8 cellular contexts compared by ENCODE assay signal in the genomic region with DNA sequence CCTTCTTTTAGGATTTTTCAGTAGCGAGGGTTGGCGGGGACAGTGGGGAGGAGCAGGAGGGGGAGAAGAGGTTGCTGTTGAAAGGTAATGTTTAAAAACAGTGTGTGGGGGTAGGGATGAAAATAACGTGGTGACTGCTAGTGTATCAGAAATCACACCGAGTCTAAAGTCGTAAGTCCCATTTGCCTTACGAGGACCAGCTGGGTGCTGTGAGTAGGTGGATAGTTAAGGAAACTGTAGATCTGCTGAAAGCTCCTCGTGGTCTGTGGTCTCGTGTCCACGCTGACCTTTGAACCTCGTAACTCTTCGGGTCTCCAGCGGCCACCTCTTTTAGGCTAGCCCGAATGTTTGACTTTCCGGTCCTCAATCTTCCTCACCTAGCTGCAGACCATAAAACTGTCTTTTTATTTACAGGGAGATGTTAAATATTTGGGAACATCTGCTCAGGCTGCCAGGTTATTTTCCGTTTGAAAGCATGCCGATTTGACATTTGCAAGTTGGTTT. TPM values are rescaled to one million over a fixed set of nuclear protein-coding genes. Genes with fewer than 3 reads are reported as not detected.
DNase-seq lines count a peak whose midpoint lies in the region; ATAC-seq and TF ChIP-seq lines count a peak whose summit lies in the region.

No MANE protein-coding gene starts in this region.

- H3K36me3 ChIP-seq in MG63 (no peaks in the 10 kb centered on the region), colonic mucosa (no peaks in the 10 kb centered on the region), mesodermal cell (ENCODE audit: control insufficient read depth, insufficient read depth, low read length) (peaks cover 21% of the 10 kb centered on the region), aorta (ENCODE audit: control insufficient read depth in 1 of 2, insufficient read depth in 2 of 2, low read length in 1 of 2) (no peaks in the 10 kb centered on the region)

- WGBS in mesodermal cell (ENCODE audit: insufficient coverage in 2 of 2), 2 experiments: 5 to 8% methylated on average over 9 to 13 of the region's 16 CpGs
- WGBS in aorta, 2 donors: 15 to 19% methylated on average over 16 of the region's 16 CpGs

- DNase-seq in activated T-cell treated with anti-CD3 and anti-CD28 coated beads, Interleukin-2, amount 50 U/mL, for 24 hours: no peak
- DNase-seq in activated T-cell treated with anti-CD3 and anti-CD28 coated beads, Interleukin-2, amount 50 U/mL, for 1 hour: no peak
- no peak for DNase-seq in MG63
- no peak for DNase-seq in colonic mucosa
- peak in 1 of 2 donors; percentile 51 for DNase-seq in aorta
- DNase-seq in stimulated activated CD4-positive, alpha-beta T cell treated with anti-CD3 and anti-CD28 coated beads, Interleukin-15, amount 100 ng/mL, for 24 hours: no peak

- intact Hi-C loops in colonic mucosa (cut with DNase I): no loop called here
- intact Hi-C loops in aorta (cut with DNase I): loop anchor here (5.0 to 10.0 kb wide), 2 partner anchors 48 to 51 kb away; no protein-coding TSS in a partner anchor

- peak overlapping the region; percentile 75 for H3K4me3 Mint-ChIP-seq in activated T-cell treated with anti-CD3 and anti-CD28 coated beads, Interleukin-2, amount 50 U/mL, for 24 hours

- H3K4me3 ChIP-seq in MG63 (peak overlapping the region; percentile 70), colonic mucosa (peak overlapping the region; percentile 48), mesodermal cell (ENCODE audit: extremely low read depth, insufficient read depth, low read length, poor library complexity, severe bottlenecking) (peak overlapping the region; percentile 85), aorta (ENCODE audit: low read length in 2 of 2) (peak overlapping the region; percentile 69 to 81)

- H3K27me3 Mint-ChIP-seq in activated T-cell treated with anti-CD3 and anti-CD28 coated beads, Interleukin-2, amount 50 U/mL, for 24 hours: peaks cover 73% of the 10 kb centered on the region

- H3K27me3 ChIP-seq in MG63 (no peaks in the 10 kb centered on the region; the same call in 1 of the 2 replicates), colonic mucosa (peaks cover 13% of the 10 kb centered on the region), aorta (ENCODE audit: control insufficient read depth in 1 of 2, insufficient read depth in 2 of 2, low read length in 1 of 2) (no peaks in the 10 kb centered on the region)

- no peak for TF ChIP-seq CTCF in colonic mucosa (IDR thresholded peaks at IDR 0.05)

- H3K36me3 Mint-ChIP-seq in activated T-cell treated with anti-CD3 and anti-CD28 coated beads, Interleukin-2, amount 50 U/mL, for 24 hours (ENCODE audit: low read depth): no peaks in the 10 kb centered on the region

- H3K9me3 ChIP-seq in MG63 (no peaks in the 10 kb centered on the region), colonic mucosa (no peaks in the 10 kb centered on the region), mesodermal cell (ENCODE audit: control insufficient read depth, low read length) (no peaks in the 10 kb centered on the region), aorta (ENCODE audit: control insufficient read depth, low read length) (no peaks in the 10 kb centered on the region)

- no peaks in the 10 kb centered on the region for H3K9me3 Mint-ChIP-seq in activated T-cell treated with anti-CD3 and anti-CD28 coated beads, Interleukin-2, amount 50 U/mL, for 24 hours

- peak overlapping the region in 1 of 2 donors; percentile 64 for H3K9ac ChIP-seq in colonic mucosa (ENCODE audit: low read depth in 2 of 2, low read length in 2 of 2)

- H3K27ac Mint-ChIP-seq in activated T-cell treated with anti-CD3 and anti-CD28 coated beads, Interleukin-2, amount 50 U/mL, for 24 hours: no peak overlapping the region

- no peaks in the 10 kb centered on the region for H3K4me1 ChIP-seq in colonic mucosa
- peaks cover 48% of the 10 kb centered on the region for H3K4me1 ChIP-seq in mesodermal cell (ENCODE audit: control insufficient read depth, insufficient read depth, low read length, poor library complexity, severe bottlenecking)
- no peaks in the 10 kb centered on the region for H3K4me1 ChIP-seq in aorta (ENCODE audit: control insufficient read depth in 1 of 2, insufficient read depth in 2 of 2, low read length in 2 of 2)

- no peak for ATAC-seq in aorta (ENCODE audit: low FRiP score)
- ATAC-seq in GM21825 (IDR thresholded peaks at IDR 0.05; ENCODE audit: unreplicated experiment): no peak

- H3K27ac ChIP-seq in colonic mucosa (no peak overlapping the region), mesodermal cell (ENCODE audit: low read depth, low read length, severe bottlenecking) (peak overlapping the region; percentile 91), aorta (ENCODE audit: low read depth in 1 of 2, low read length in 2 of 2) (no peak overlapping the region)

- H3K4me1 Mint-ChIP-seq in activated T-cell treated with anti-CD3 and anti-CD28 coated beads, Interleukin-2, amount 50 U/mL, for 24 hours (ENCODE audit: low read depth): peaks cover 23% of the 10 kb centered on the region

RNA-seq across cellular contexts. Expression of gene ST3GAL6, which starts 29.3 kb away (rescaled TPM):
- 1.4 and 2.0 TPM in 2 replicates for total RNA-seq in MG63 (2014; rRNA removed; shearing (Covaris generic); ENCODE audit: low replicate concordance)
- total RNA-seq in colonic mucosa: 1 to 10 TPM; 2.3 to 2.5 TPM
- polyA plus RNA-seq in mesodermal cell (2013, experiment 1 of 2): 50.5 TPM
- 55.3 TPM for polyA plus RNA-seq in mesodermal cell (2013, experiment 2 of 2)
- total RNA-seq in aorta: 10 to 100 TPM; 12.2 to 21.1 TPM
- 10 to 100 TPM in 1 of 2 donors, 1 to 10 TPM in 1; 7.5 to 27.9 TPM for polyA plus RNA-seq in aorta
